Comparison of ENCODE assay signal across 27 cellular contexts in the genomic region with DNA sequence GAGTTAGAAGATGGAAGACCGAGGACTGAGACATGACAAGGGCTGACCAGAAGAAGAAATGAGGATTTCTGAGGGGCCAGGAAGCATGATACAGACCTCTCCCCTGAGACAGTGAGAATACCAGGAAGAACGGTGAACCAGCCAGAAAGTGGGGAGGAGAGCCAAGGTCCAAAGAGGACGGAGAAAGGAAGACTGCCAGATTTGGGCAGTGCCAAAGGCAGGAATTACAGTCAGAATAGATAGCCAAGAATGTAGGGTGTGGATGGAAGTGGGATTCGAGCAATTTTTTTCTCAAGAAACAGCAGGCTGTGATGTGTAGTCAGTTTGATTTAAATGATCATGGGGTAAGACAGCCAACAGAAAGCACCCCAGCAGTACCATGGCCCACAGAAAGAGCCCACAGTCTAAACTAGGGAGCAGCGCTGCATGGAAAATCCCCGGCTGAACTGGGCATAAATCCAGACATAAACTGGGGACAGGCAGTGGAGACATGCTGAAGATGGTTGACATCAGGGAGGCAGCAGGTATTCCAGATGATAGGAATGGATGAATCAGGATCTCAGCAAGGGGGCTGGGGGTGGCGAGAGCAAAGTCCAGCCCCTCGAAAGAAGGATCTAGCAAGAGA.
"Had no signal": no experiment of that assay in that cellular context is flagged by ENCODE, and none has a peak within 500 bp of the region (broad histone marks: within the 10 kb centered on the region; RNA-seq: fewer than 3 reads in every experiment).

No MANE protein-coding gene starts in this region.

- H3K27ac ChIP-seq: colonic mucosa, esophagus squamous epithelium, hepatocyte, ovary, psoas muscle, skin epidermis, spleen, testis, tibial artery, upper lobe of left lung had no signal

- H3K4me1 ChIP-seq: colonic mucosa, psoas muscle, spleen, testis, upper lobe of left lung had no signal

- H3K27ac Mint-ChIP-seq: dendritic cell treated with granulocyte-macrophage colony-stimulating factor and Interleukin-4, amounts not matched to agents 40 ng/mL and 50 ng/mL, for 4 days; mesothelial cell of epicardium; nephron progenitor cell; stimulated activated memory B cell treated with anti-CD40 and anti-IgM and Interleukin-4, amounts not matched to agents 10 μg/mL and 1 μg/mL and 100 μg/mL, for 72 hours had no signal

- H3K4me3 ChIP-seq: colonic mucosa, esophagus squamous epithelium, hepatocyte, mucosa of descending colon, ovary, psoas muscle, skin epidermis, spleen, testis, tibial artery, upper lobe of left lung had no signal

- H3K9me3 Mint-ChIP-seq: dendritic cell treated with granulocyte-macrophage colony-stimulating factor and Interleukin-4, amounts not matched to agents 40 ng/mL and 50 ng/mL, for 4 days had no signal

- H3K4me1 Mint-ChIP-seq: naive thymus-derived CD8-positive, alpha-beta T cell; stimulated activated memory B cell treated with anti-CD40 and anti-IgM and Interleukin-4, amounts not matched to agents 10 μg/mL and 1 μg/mL and 100 μg/mL, for 72 hours had no signal

- H3K36me3 ChIP-seq: colonic mucosa, esophagus squamous epithelium, ovary, spleen, tibial artery, upper lobe of left lung had no signal

- ATAC-seq: mucosa of descending colon; naive thymus-derived CD8-positive, alpha-beta T cell; psoas muscle; right cardiac atrium; stimulated activated memory B cell treated with anti-CD40 and anti-IgM and Interleukin-4, amounts not matched to agents 10 μg/mL and 1 μg/mL and 100 μg/mL, for 72 hours; stimulated activated naive CD8-positive, alpha-beta T cell treated with anti-CD3 and anti-CD28 coated beads, Interleukin-15, Interleukin-2, amounts not matched to agents 100 U/mL and 50 U/mL, for 24 hours had no signal

- DNase-seq: central memory CD4-positive, alpha-beta T cell; colonic mucosa; effector CD8-positive, alpha-beta T cell; erythroblast; esophagus squamous epithelium; head of caudate nucleus; mesenchymal stem cell; mucosa of descending colon; naive thymus-derived CD8-positive, alpha-beta T cell; nephron progenitor cell; nucleus accumbens; ovary; posterior cingulate gyrus; psoas muscle; right cardiac atrium; spleen; stimulated activated CD4-positive, alpha-beta T cell treated with anti-CD3 and anti-CD28 coated beads, Interleukin-4, amount 100 ng/mL, for 4 hours; stimulated activated naive CD8-positive, alpha-beta T cell treated with anti-CD3 and anti-CD28 coated beads, Interleukin-15, Interleukin-2, amounts not matched to agents 100 U/mL and 50 U/mL, for 24 hours; substantia nigra; testis; tibial artery; upper lobe of left lung had no signal

- H3K36me3 Mint-ChIP-seq: naive thymus-derived CD8-positive, alpha-beta T cell; stimulated activated memory B cell treated with anti-CD40 and anti-IgM and Interleukin-4, amounts not matched to agents 10 μg/mL and 1 μg/mL and 100 μg/mL, for 72 hours had no signal

- H3K9me3 ChIP-seq: colonic mucosa, esophagus squamous epithelium, mucosa of descending colon, ovary, psoas muscle, testis, tibial artery, upper lobe of left lung had no signal

- H3K4me3 Mint-ChIP-seq: dendritic cell treated with granulocyte-macrophage colony-stimulating factor and Interleukin-4, amounts not matched to agents 40 ng/mL and 50 ng/mL, for 4 days; mesothelial cell of epicardium; naive thymus-derived CD8-positive, alpha-beta T cell; nephron progenitor cell; stimulated activated memory B cell treated with anti-CD40 and anti-IgM and Interleukin-4, amounts not matched to agents 10 μg/mL and 1 μg/mL and 100 μg/mL, for 72 hours had no signal

- H3K27me3 ChIP-seq: colonic mucosa, hepatocyte, ovary, spleen, testis, tibial artery, upper lobe of left lung had no signal
